ENCODE assay signal across 16 cellular contexts in genomic region chr6:121510568-121511177, GRCh38.
A peak's percentile ranks its signal among the peaks of the same experiment; 100 is the strongest.
DNase-seq lines count a peak whose midpoint lies in the region; TF ChIP-seq lines count a peak whose summit lies in the region.
"Had no signal": no experiment of that assay in that cellular context is flagged by ENCODE, and none has a peak within 500 bp of the region (broad histone marks: within the 10 kb centered on the region; RNA-seq: fewer than 3 reads in every experiment).

No MANE protein-coding gene starts in this region.

- H3K9me3 Mint-ChIP-seq in immature natural killer cell = peaks cover 0 to 3% (median 0%) of the 10 kb centered on the region in 6 donors
- H3K9me3 Mint-ChIP-seq: activated naive CD8-positive, alpha-beta T cell treated with anti-CD3 and anti-CD28 coated beads for 36 hours; activated T-cell treated with anti-CD3 and anti-CD28 coated beads, Interleukin-2, amount 50 U/mL, for 4 hours; neural crest cell; stimulated activated effector memory CD8-positive, alpha-beta T cell treated with anti-CD3 and anti-CD28 coated beads, Interleukin-12 subunit alpha, Interleukin-12 subunit beta, amount 100 ng/mL, for 72 hours had no signal

- H3K36me3 ChIP-seq in uterus = no peaks in the 10 kb centered on the region
- H3K36me3 ChIP-seq: sigmoid colon had no signal

- H3K27ac ChIP-seq in uterus = peak overlapping the region; percentile 3 to 27
- H3K27ac ChIP-seq: C4-2B had no signal

- no peaks in the 10 kb centered on the region for H3K36me3 Mint-ChIP-seq in immature natural killer cell
- H3K36me3 Mint-ChIP-seq: activated naive CD8-positive, alpha-beta T cell treated with anti-CD3 and anti-CD28 coated beads for 36 hours; stimulated activated effector memory CD8-positive, alpha-beta T cell treated with anti-CD3 and anti-CD28 coated beads, Interleukin-12 subunit alpha, Interleukin-12 subunit beta, amount 100 ng/mL, for 72 hours had no signal

- H3K9me3 ChIP-seq in uterus = no peaks in the 10 kb centered on the region
- H3K9me3 ChIP-seq: sigmoid colon had no signal

- no peaks in the 10 kb centered on the region for H3K27me3 ChIP-seq in uterus
- H3K27me3 ChIP-seq: sigmoid colon had no signal

- peaks cover 0 to 1% (median 0%) of the 10 kb centered on the region in 3 donors for H3K27me3 Mint-ChIP-seq in immature natural killer cell (ENCODE audit: low read depth in 3 of 3)
- H3K27me3 Mint-ChIP-seq: activated naive CD8-positive, alpha-beta T cell treated with anti-CD3 and anti-CD28 coated beads for 36 hours had no signal

- no peaks in the 10 kb centered on the region for H3K4me1 Mint-ChIP-seq in immature natural killer cell
- H3K4me1 Mint-ChIP-seq: neural crest cell; stimulated activated effector memory CD8-positive, alpha-beta T cell treated with anti-CD3 and anti-CD28 coated beads, Interleukin-12 subunit alpha, Interleukin-12 subunit beta, amount 100 ng/mL, for 72 hours had no signal

- no peak for TF ChIP-seq CTCF in LNCaP clone FGC (IDR thresholded peaks at IDR 0.05; ENCODE audit: control insufficient read depth, extremely low read depth, insufficient read depth)
- TF ChIP-seq CTCF in uterus (IDR thresholded peaks at IDR 0.05) = no peak

- H3K4me1 ChIP-seq in uterus = peaks cover 0 to 4% of the 10 kb centered on the region in 2 donors

- DNase-seq in LNCaP clone FGC (ENCODE audit: low read depth) (peak; percentile 32), astrocyte of the hippocampus (ENCODE audit: low read depth, low spot score) (peak; percentile 65), kidney glomerular epithelial cell (lab: John Stamatoyannopoulos, UW) (peak; percentile 94), uterus (no peak), immature natural killer cell (no peak), NCI-H1417 (lab: John Stamatoyannopoulos, UW) (no peak)
- no peak for DNase-seq in effector CD4-positive, alpha-beta T cell
- DNase-seq: activated naive CD8-positive, alpha-beta T cell treated with anti-CD3 and anti-CD28 coated beads for 36 hours; activated T-cell treated with anti-CD3 and anti-CD28 coated beads, Interleukin-2, amount 50 U/mL, for 4 hours; DND-41; NCI-H1092 treated with DMSO at 0.1 percent for 48 hours; NCI-H446; sigmoid colon had no signal

- H3K4me3 ChIP-seq in LNCaP clone FGC (ENCODE audit: low read depth, low read length) = no peak overlapping the region
- no peak overlapping the region for H3K4me3 ChIP-seq in uterus
- H3K4me3 ChIP-seq: sigmoid colon had no signal

- no peak overlapping the region for H3K4me3 Mint-ChIP-seq in immature natural killer cell
- H3K4me3 Mint-ChIP-seq: activated naive CD8-positive, alpha-beta T cell treated with anti-CD3 and anti-CD28 coated beads for 36 hours; activated T-cell treated with anti-CD3 and anti-CD28 coated beads, Interleukin-2, amount 50 U/mL, for 4 hours; neural crest cell; stimulated activated effector memory CD8-positive, alpha-beta T cell treated with anti-CD3 and anti-CD28 coated beads, Interleukin-12 subunit alpha, Interleukin-12 subunit beta, amount 100 ng/mL, for 72 hours had no signal

- no peak overlapping the region for H3K27ac Mint-ChIP-seq in immature natural killer cell
- H3K27ac Mint-ChIP-seq: activated naive CD8-positive, alpha-beta T cell treated with anti-CD3 and anti-CD28 coated beads for 36 hours; stimulated activated effector memory CD8-positive, alpha-beta T cell treated with anti-CD3 and anti-CD28 coated beads, Interleukin-12 subunit alpha, Interleukin-12 subunit beta, amount 100 ng/mL, for 72 hours had no signal

- no peak for TF ChIP-seq POLR2A in uterus (IDR thresholded peaks at IDR 0.05)

- intact Hi-C loops in uterus (cut with DNase I; ENCODE audit: low total_unique reads) = no loop called here

Comparison
In these comparisons a context has a peak if more than half of its experiments do, and no peak if none do; other contexts are left out.
1. DNase-seq: peak in LNCaP clone FGC (single experiment), astrocyte of the hippocampus (single experiment) and kidney glomerular epithelial cell (single experiment); none in uterus (0 of 2), immature natural killer cell (0 of 3), NCI-H1417 (0 of 3) and effector CD4-positive, alpha-beta T cell (single experiment).